38 cellular contexts compared by ENCODE assay signal in the genomic region with DNA sequence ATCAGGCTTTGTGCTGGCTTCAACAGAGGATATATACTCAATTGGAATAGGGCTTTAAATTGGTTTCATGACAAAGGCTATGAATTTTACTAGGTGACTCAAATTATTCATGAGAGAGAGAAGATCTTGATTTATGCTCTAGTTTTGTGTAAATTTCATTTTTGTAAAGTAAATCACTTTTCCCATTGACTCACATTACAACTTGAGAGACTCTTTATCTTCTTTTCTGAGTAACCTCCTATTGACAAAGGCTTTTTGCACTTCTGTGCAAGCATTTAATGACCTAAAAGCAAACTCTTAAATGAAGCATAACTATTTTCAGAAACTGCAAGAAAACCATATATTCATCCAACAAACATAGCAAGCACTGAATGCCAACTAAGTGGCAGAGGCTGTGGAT.
"Had no signal": no experiment of that assay in that cellular context is flagged by ENCODE, and none has a peak within 500 bp of the region (broad histone marks: within the 10 kb centered on the region; RNA-seq: fewer than 3 reads in every experiment).

No MANE protein-coding gene starts in this region.

- H3K36me3 Mint-ChIP-seq: activated naive CD4-positive, alpha-beta T cell treated with anti-CD3 and anti-CD28 coated beads, Interleukin-2, amount 10 ng/mL, durations not matched to agents 7 days and 5 days; activated naive CD4-positive, alpha-beta T cell treated with anti-CD3 and anti-CD28 coated beads, Interleukin-2, amount 50 U/mL, for 24 hours; activated naive CD4-positive, alpha-beta T cell treated with anti-CD3 and anti-CD28 coated beads, Interleukin-2, amount 50 U/mL, for 72 hours; activated naive CD8-positive, alpha-beta T cell; activated naive CD8-positive, alpha-beta T cell treated with anti-CD3 and anti-CD28 coated beads for 36 hours; activated naive CD8-positive, alpha-beta T cell treated with anti-CD3 and anti-CD28 coated beads, Interleukin-2, amount 10 ng/mL, durations not matched to agents 7 days and 5 days; brain had no signal

- H3K36me3 ChIP-seq: adrenal gland, brain microvascular endothelial cell, breast epithelium, cardiac muscle cell had no signal

- H3K4me3 ChIP-seq: adrenal gland, body of pancreas, breast epithelium, cardiac muscle cell had no signal

- H3K27me3 ChIP-seq: adrenal gland, body of pancreas, brain microvascular endothelial cell, breast epithelium, cardiac muscle cell had no signal

- FAIRE-seq: bronchial epithelial cell had no signal

- H3K4me3 Mint-ChIP-seq: activated naive CD4-positive, alpha-beta T cell treated with anti-CD3 and anti-CD28 coated beads for 36 hours; activated naive CD4-positive, alpha-beta T cell treated with anti-CD3 and anti-CD28 coated beads, Interleukin-2, amount 10 ng/mL, durations not matched to agents 7 days and 5 days; activated naive CD4-positive, alpha-beta T cell treated with anti-CD3 and anti-CD28 coated beads, Interleukin-2, amount 50 U/mL, for 24 hours; activated naive CD8-positive, alpha-beta T cell; activated naive CD8-positive, alpha-beta T cell treated with anti-CD3 and anti-CD28 coated beads for 36 hours; activated naive CD8-positive, alpha-beta T cell treated with anti-CD3 and anti-CD28 coated beads, Interleukin-2, amount 10 ng/mL, durations not matched to agents 7 days and 5 days; activated naive CD8-positive, alpha-beta T cell treated with anti-CD3 and anti-CD28 coated beads, Interleukin-2, amount 50 U/mL, for 24 hours; activated T-cell treated with anti-CD3 and anti-CD28 coated beads, Interleukin-2, amount 50 U/mL, for 24 hours; activated T-cell treated with anti-CD3 and anti-CD28 coated beads, Interleukin-2, amount 50 U/mL, for 4 hours; activated T-cell treated with anti-CD3 and anti-CD28 coated beads, Interleukin-2, amount 50 U/mL, for 72 hours; activated T-helper 1 cell treated with anti-CD3 and anti-CD28 coated beads, Interleukin-12 subunit alpha, Interleukin-12 subunit beta, Interleukin-2, Interleukin-4 antibody, amounts not matched to agents 30 ng/mL and 10 ng/mL and 1 ng/mL, durations not matched to agents 14 hours and 24 hours and 36 hours; activated T-helper 17 cell treated with anti-CD3 and anti-CD28 coated beads, Interleukin-2, amount 50 U/mL, for 72 hours; brain; central memory CD8-positive, alpha-beta T cell had no signal

- H3K27ac Mint-ChIP-seq: activated naive CD4-positive, alpha-beta T cell treated with anti-CD3 and anti-CD28 coated beads for 36 hours; activated naive CD4-positive, alpha-beta T cell treated with anti-CD3 and anti-CD28 coated beads, Interleukin-2, amount 10 ng/mL, durations not matched to agents 7 days and 5 days; activated naive CD4-positive, alpha-beta T cell treated with anti-CD3 and anti-CD28 coated beads, Interleukin-2, amount 50 U/mL, for 24 hours; activated naive CD4-positive, alpha-beta T cell treated with anti-CD3 and anti-CD28 coated beads, Interleukin-2, amount 50 U/mL, for 72 hours; activated naive CD8-positive, alpha-beta T cell; activated naive CD8-positive, alpha-beta T cell treated with anti-CD3 and anti-CD28 coated beads for 36 hours; activated naive CD8-positive, alpha-beta T cell treated with anti-CD3 and anti-CD28 coated beads, Interleukin-2, amount 10 ng/mL, durations not matched to agents 7 days and 5 days; activated naive CD8-positive, alpha-beta T cell treated with anti-CD3 and anti-CD28 coated beads, Interleukin-2, amount 50 U/mL, for 24 hours; activated T-cell treated with anti-CD3 and anti-CD28 coated beads, Interleukin-2, amount 50 U/mL, for 24 hours; activated T-cell treated with anti-CD3 and anti-CD28 coated beads, Interleukin-2, amount 50 U/mL, for 72 hours; activated T-helper 1 cell treated with anti-CD3 and anti-CD28 coated beads, Interleukin-12 subunit alpha, Interleukin-12 subunit beta, Interleukin-2, Interleukin-4 antibody, amounts not matched to agents 30 ng/mL and 10 ng/mL and 1 ng/mL, durations not matched to agents 14 hours and 24 hours and 36 hours; activated T-helper 17 cell treated with anti-CD3 and anti-CD28 coated beads, Interleukin-2, amount 50 U/mL, for 72 hours; activated T-helper 2 cell treated with anti-CD3 and anti-CD28 coated beads, Interferon-gamma antibody, Interleukin-2, Interleukin-4, amounts not matched to agents 10 μg/mL and 5 μg/mL and 100 μg/mL, durations not matched to agents 14 hours and 24 hours and 36 hours; brain had no signal

- H3K27me3 Mint-ChIP-seq: activated naive CD4-positive, alpha-beta T cell treated with anti-CD3 and anti-CD28 coated beads, Interleukin-2, amount 10 ng/mL, durations not matched to agents 7 days and 5 days; activated naive CD8-positive, alpha-beta T cell; activated naive CD8-positive, alpha-beta T cell treated with anti-CD3 and anti-CD28 coated beads, Interleukin-2, amount 10 ng/mL, durations not matched to agents 7 days and 5 days; activated naive CD8-positive, alpha-beta T cell treated with anti-CD3 and anti-CD28 coated beads, Interleukin-2, amount 50 U/mL, for 24 hours had no signal

- ATAC-seq: activated naive CD4-positive, alpha-beta T cell treated with anti-CD3 and anti-CD28 coated beads, Interleukin-2, amount 50 U/mL, for 72 hours; activated naive CD8-positive, alpha-beta T cell treated with anti-CD3 and anti-CD28 coated beads, Interleukin-2, amount 50 U/mL, for 24 hours; activated T-cell treated with anti-CD3 and anti-CD28 coated beads, Interleukin-2, amount 50 U/mL, for 4 hours; activated T-cell treated with anti-CD3 and anti-CD28 coated beads, Interleukin-2, amount 50 U/mL, for 72 hours; activated T-helper 17 cell treated with anti-CD3 and anti-CD28 coated beads, Interleukin-2, amount 50 U/mL, for 72 hours; body of pancreas had no signal

- H3K4me1 ChIP-seq: adrenal gland, body of pancreas, breast epithelium had no signal

- H3K27ac ChIP-seq: adrenal gland, body of pancreas, brain microvascular endothelial cell, breast epithelium, cardiac muscle cell had no signal

- H3K9me3 Mint-ChIP-seq: activated naive CD4-positive, alpha-beta T cell treated with anti-CD3 and anti-CD28 coated beads for 36 hours; activated naive CD4-positive, alpha-beta T cell treated with anti-CD3 and anti-CD28 coated beads, Interleukin-2, amount 10 ng/mL, durations not matched to agents 7 days and 5 days; activated naive CD4-positive, alpha-beta T cell treated with anti-CD3 and anti-CD28 coated beads, Interleukin-2, amount 50 U/mL, for 24 hours; activated naive CD4-positive, alpha-beta T cell treated with anti-CD3 and anti-CD28 coated beads, Interleukin-2, amount 50 U/mL, for 72 hours; activated naive CD8-positive, alpha-beta T cell treated with anti-CD3 and anti-CD28 coated beads for 36 hours; activated naive CD8-positive, alpha-beta T cell treated with anti-CD3 and anti-CD28 coated beads, Interleukin-2, amount 10 ng/mL, durations not matched to agents 7 days and 5 days; activated naive CD8-positive, alpha-beta T cell treated with anti-CD3 and anti-CD28 coated beads, Interleukin-2, amount 50 U/mL, for 24 hours; activated T-cell treated with anti-CD3 and anti-CD28 coated beads, Interleukin-2, amount 50 U/mL, for 24 hours; activated T-cell treated with anti-CD3 and anti-CD28 coated beads, Interleukin-2, amount 50 U/mL, for 4 hours; activated T-cell treated with anti-CD3 and anti-CD28 coated beads, Interleukin-2, amount 50 U/mL, for 72 hours; activated T-helper 1 cell treated with anti-CD3 and anti-CD28 coated beads, Interleukin-12 subunit alpha, Interleukin-12 subunit beta, Interleukin-2, Interleukin-4 antibody, amounts not matched to agents 30 ng/mL and 10 ng/mL and 1 ng/mL, durations not matched to agents 14 hours and 24 hours and 36 hours; activated T-helper 17 cell treated with anti-CD3 and anti-CD28 coated beads, Interleukin-2, amount 50 U/mL, for 72 hours; activated T-helper 2 cell treated with anti-CD3 and anti-CD28 coated beads, Interferon-gamma antibody, Interleukin-2, Interleukin-4, amounts not matched to agents 10 μg/mL and 5 μg/mL and 100 μg/mL, durations not matched to agents 14 hours and 24 hours and 36 hours; central memory CD8-positive, alpha-beta T cell had no signal

- DNase-seq: activated effector memory CD4-positive, alpha-beta T cell treated with anti-CD3 and anti-CD28 coated beads, Interleukin-2, amount 50 U/mL, for 16 hours; activated effector memory CD4-positive, alpha-beta T cell treated with Interleukin-2 at 50 U/mL for 16 hours; activated gamma-delta T cell; activated gamma-delta T cell treated with Interleukin-2 at 50 U/mL for 16 hours; activated naive CD4-positive, alpha-beta T cell; activated naive CD4-positive, alpha-beta T cell treated with anti-CD3 and anti-CD28 coated beads for 36 hours; activated naive CD4-positive, alpha-beta T cell treated with anti-CD3 and anti-CD28 coated beads, Interleukin-2, amount 10 ng/mL, durations not matched to agents 7 days and 5 days; activated naive CD4-positive, alpha-beta T cell treated with anti-CD3 and anti-CD28 coated beads, Interleukin-2, amount 50 U/mL, for 16 hours; activated naive CD4-positive, alpha-beta T cell treated with Interleukin-2 at 50 U/mL for 16 hours; activated naive CD8-positive, alpha-beta T cell treated with anti-CD3 and anti-CD28 coated beads for 36 hours; activated naive CD8-positive, alpha-beta T cell treated with anti-CD3 and anti-CD28 coated beads, Interleukin-2, amount 10 ng/mL, durations not matched to agents 7 days and 5 days; activated naive CD8-positive, alpha-beta T cell treated with anti-CD3 and anti-CD28 coated beads, Interleukin-2, amount 50 U/mL, for 24 hours; activated T-cell treated with anti-CD3 and anti-CD28 coated beads, Interleukin-2, amount 50 U/mL, for 1 hour; activated T-cell treated with anti-CD3 and anti-CD28 coated beads, Interleukin-2, amount 50 U/mL, for 24 hours; activated T-cell treated with anti-CD3 and anti-CD28 coated beads, Interleukin-2, amount 50 U/mL, for 4 hours; activated T-cell treated with anti-CD3 and anti-CD28 coated beads, Interleukin-2, amount 50 U/mL, for 48 hours; activated T-cell treated with anti-CD3 and anti-CD28 coated beads, Interleukin-2, amount 50 U/mL, for 72 hours; adrenal gland; amniotic stem cell; amygdala; anterior cingulate cortex; aorta; body of pancreas; brain microvascular endothelial cell; caudate nucleus; central memory CD4-positive, alpha-beta T cell; cerebellar nuclear complex had no signal

- H3K4me1 Mint-ChIP-seq: activated naive CD4-positive, alpha-beta T cell treated with anti-CD3 and anti-CD28 coated beads, Interleukin-2, amount 10 ng/mL, durations not matched to agents 7 days and 5 days; activated naive CD4-positive, alpha-beta T cell treated with anti-CD3 and anti-CD28 coated beads, Interleukin-2, amount 50 U/mL, for 24 hours; activated naive CD8-positive, alpha-beta T cell treated with anti-CD3 and anti-CD28 coated beads for 36 hours; activated naive CD8-positive, alpha-beta T cell treated with anti-CD3 and anti-CD28 coated beads, Interleukin-2, amount 10 ng/mL, durations not matched to agents 7 days and 5 days; activated naive CD8-positive, alpha-beta T cell treated with anti-CD3 and anti-CD28 coated beads, Interleukin-2, amount 50 U/mL, for 24 hours; activated T-helper 17 cell treated with anti-CD3 and anti-CD28 coated beads, Interleukin-2, amount 50 U/mL, for 72 hours; central memory CD8-positive, alpha-beta T cell had no signal

- H3K9me3 ChIP-seq: adrenal gland, body of pancreas, breast epithelium had no signal
